Comparison of ENCODE assay signal across 2 cellular contexts in genomic region chr22:30636226-30637077, GRCh38.
TF ChIP-seq lines count a peak whose summit lies in the region.

No MANE protein-coding gene starts in this region.

TF ChIP-seq in WTC11, 78 proteins besides CTCF, POLR2A, EP300 and RAD21 (continued from another document):
- TF ChIP-seq, protein P1, sequence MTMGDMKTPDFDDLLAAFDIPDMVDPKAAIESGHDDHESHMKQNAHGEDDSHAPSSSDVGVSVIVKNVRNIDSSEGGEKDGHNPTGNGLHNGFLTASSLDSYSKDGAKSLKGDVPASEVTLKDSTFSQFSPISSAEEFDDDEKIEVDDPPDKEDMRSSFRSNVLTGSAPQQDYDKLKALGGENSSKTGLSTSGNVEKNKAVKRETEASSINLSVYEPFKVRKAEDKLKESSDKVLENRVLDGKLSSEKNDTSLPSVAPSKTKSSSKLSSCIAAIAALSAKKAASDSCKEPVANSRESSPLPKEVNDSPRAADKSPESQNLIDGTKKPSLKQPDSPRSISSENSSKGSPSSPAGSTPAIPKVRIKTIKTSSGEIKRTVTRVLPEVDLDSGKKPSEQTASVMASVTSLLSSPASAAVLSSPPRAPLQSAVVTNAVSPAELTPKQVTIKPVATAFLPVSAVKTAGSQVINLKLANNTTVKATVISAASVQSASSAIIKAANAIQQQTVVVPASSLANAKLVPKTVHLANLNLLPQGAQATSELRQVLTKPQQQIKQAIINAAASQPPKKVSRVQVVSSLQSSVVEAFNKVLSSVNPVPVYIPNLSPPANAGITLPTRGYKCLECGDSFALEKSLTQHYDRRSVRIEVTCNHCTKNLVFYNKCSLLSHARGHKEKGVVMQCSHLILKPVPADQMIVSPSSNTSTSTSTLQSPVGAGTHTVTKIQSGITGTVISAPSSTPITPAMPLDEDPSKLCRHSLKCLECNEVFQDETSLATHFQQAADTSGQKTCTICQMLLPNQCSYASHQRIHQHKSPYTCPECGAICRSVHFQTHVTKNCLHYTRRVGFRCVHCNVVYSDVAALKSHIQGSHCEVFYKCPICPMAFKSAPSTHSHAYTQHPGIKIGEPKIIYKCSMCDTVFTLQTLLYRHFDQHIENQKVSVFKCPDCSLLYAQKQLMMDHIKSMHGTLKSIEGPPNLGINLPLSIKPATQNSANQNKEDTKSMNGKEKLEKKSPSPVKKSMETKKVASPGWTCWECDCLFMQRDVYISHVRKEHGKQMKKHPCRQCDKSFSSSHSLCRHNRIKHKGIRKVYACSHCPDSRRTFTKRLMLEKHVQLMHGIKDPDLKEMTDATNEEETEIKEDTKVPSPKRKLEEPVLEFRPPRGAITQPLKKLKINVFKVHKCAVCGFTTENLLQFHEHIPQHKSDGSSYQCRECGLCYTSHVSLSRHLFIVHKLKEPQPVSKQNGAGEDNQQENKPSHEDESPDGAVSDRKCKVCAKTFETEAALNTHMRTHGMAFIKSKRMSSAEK (CRISPR knock-in tag; IDR thresholded peaks at IDR 0.05; ENCODE audit: borderline replicate concordance), result no peak
- TF ChIP-seq, protein P2, sequence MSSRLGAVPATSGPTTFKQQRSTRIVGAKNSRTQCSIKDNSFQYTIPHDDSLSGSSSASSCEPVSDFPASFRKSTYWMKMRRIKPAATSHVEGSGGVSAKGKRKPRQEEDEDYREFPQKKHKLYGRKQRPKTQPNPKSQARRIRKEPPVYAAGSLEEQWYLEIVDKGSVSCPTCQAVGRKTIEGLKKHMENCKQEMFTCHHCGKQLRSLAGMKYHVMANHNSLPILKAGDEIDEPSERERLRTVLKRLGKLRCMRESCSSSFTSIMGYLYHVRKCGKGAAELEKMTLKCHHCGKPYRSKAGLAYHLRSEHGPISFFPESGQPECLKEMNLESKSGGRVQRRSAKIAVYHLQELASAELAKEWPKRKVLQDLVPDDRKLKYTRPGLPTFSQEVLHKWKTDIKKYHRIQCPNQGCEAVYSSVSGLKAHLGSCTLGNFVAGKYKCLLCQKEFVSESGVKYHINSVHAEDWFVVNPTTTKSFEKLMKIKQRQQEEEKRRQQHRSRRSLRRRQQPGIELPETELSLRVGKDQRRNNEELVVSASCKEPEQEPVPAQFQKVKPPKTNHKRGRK (CRISPR knock-in tag; IDR thresholded peaks at IDR 0.05; ENCODE audit: borderline replicate concordance), result no peak
- TF ChIP-seq CREB1 (CRISPR knock-in tag; IDR thresholded peaks at IDR 0.05) (no peak), NFE2L1 (CRISPR knock-in tag; IDR thresholded peaks at IDR 0.05) (no peak), RELA (CRISPR knock-in tag; IDR thresholded peaks at IDR 0.05; ENCODE audit: borderline replicate concordance) (0 out of 2 replicates have a peak, but pooled peaks have one; percentile 13), ZNF121 (CRISPR knock-in tag; IDR thresholded peaks at IDR 0.05) (0 out of 2 replicates have a peak, but pooled peaks have one; percentile 6), NFYB (CRISPR knock-in tag; conservative IDR thresholded peaks at IDR 0.05; ENCODE audit: low read depth) (no peak), IRF2 (CRISPR knock-in tag; IDR thresholded peaks at IDR 0.05; ENCODE audit: borderline replicate concordance, low read depth) (no peak), MXD4 (CRISPR knock-in tag; IDR thresholded peaks at IDR 0.05; ENCODE audit: borderline replicate concordance) (no peak)

TF ChIP-seq in endothelial cell of umbilical vein, 7 proteins besides CTCF, POLR2A, EP300 and RAD21:
- TF ChIP-seq GATA2 (IDR thresholded peaks at IDR 0.05; ENCODE audit: insufficient read depth, insufficient read length, low read depth, low read length) (no peak), FOS (IDR thresholded peaks at IDR 0.05; ENCODE audit: borderline replicate concordance, insufficient read depth, low read length) (no peak), MYC (IDR thresholded peaks at IDR 0.05; ENCODE audit: low read depth, low read length) (no peak), EZH2 (IDR thresholded peaks at IDR 0.05; ENCODE audit: borderline replicate concordance, low read depth, low read length, severe bottlenecking) (no peak)
- TF ChIP-seq, protein P3, sequence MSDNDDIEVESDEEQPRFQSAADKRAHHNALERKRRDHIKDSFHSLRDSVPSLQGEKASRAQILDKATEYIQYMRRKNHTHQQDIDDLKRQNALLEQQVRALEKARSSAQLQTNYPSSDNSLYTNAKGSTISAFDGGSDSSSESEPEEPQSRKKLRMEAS (IDR thresholded peaks at IDR 0.05; ENCODE audit: insufficient read depth, insufficient read length), result no peak
